Comparison of ENCODE assay signal across 28 cellular contexts in genomic region chrX:7500386-7500785, GRCh38.
"Had no signal": no experiment of that assay in that cellular context is flagged by ENCODE, and none has a peak within 500 bp of the region (broad histone marks: within the 10 kb centered on the region; RNA-seq: fewer than 3 reads in every experiment).

No MANE protein-coding gene starts in this region.

- H3K27ac Mint-ChIP-seq: dendritic cell treated with granulocyte-macrophage colony-stimulating factor and Interleukin-4, amounts not matched to agents 40 ng/mL and 50 ng/mL, for 4 days; effector memory CD8-positive, alpha-beta T cell; endodermal cell; mesothelial cell of epicardium; naive B cell had no signal

- H3K4me1 ChIP-seq: colonic mucosa, esophagus squamous epithelium, gastrocnemius medialis, heart right ventricle, left lung, lower lobe of right lung had no signal

- H3K27me3 ChIP-seq: colonic mucosa, esophagus squamous epithelium, gastrocnemius medialis, heart right ventricle, left lung had no signal

- H3K27ac ChIP-seq: colonic mucosa, epithelial cell of prostate, esophagus squamous epithelium, gastrocnemius medialis, heart right ventricle, left lung, lower lobe of right lung had no signal

- H3K4me1 Mint-ChIP-seq: mesothelial cell of epicardium, naive B cell had no signal

- H3K27me3 Mint-ChIP-seq: dendritic cell treated with granulocyte-macrophage colony-stimulating factor and Interleukin-4, amounts not matched to agents 40 ng/mL and 50 ng/mL, for 4 days; effector memory CD8-positive, alpha-beta T cell; naive B cell had no signal

- ATAC-seq: effector memory CD8-positive, alpha-beta T cell; esophagus mucosa; gastrocnemius medialis; heart right ventricle; left cardiac atrium; left lung; left ventricle myocardium superior; lower lobe of right lung; mucosa of descending colon had no signal

- H3K4me3 Mint-ChIP-seq: dendritic cell treated with granulocyte-macrophage colony-stimulating factor and Interleukin-4, amounts not matched to agents 40 ng/mL and 50 ng/mL, for 4 days; effector memory CD8-positive, alpha-beta T cell; endodermal cell; mesothelial cell of epicardium had no signal

- H3K36me3 ChIP-seq: colonic mucosa, esophagus squamous epithelium, gastrocnemius medialis, heart right ventricle, left lung, lower lobe of right lung had no signal

- H3K9me3 ChIP-seq: colonic mucosa, esophagus squamous epithelium, gastrocnemius medialis, heart right ventricle, left lung, lower lobe of right lung, mucosa of descending colon had no signal

- H3K4me3 ChIP-seq: colonic mucosa, esophagus squamous epithelium, gastrocnemius medialis, heart right ventricle, left lung, lower lobe of right lung, mucosa of descending colon had no signal

- H3K9me3 Mint-ChIP-seq: endodermal cell had no signal

- DNase-seq: colonic mucosa; cortex of kidney; effector CD8-positive, alpha-beta T cell; effector memory CD8-positive, alpha-beta T cell; endodermal cell; erythroblast; esophagus squamous epithelium; foreskin fibroblast; foreskin melanocyte; gastrocnemius medialis; glutamatergic neuron; head of caudate nucleus; heart right ventricle; hippocampal formation; left cardiac atrium; left lung; left ventricle myocardium superior; lower lobe of right lung; mesenchymal stem cell; mucosa of descending colon; naive B cell had no signal

- H3K36me3 Mint-ChIP-seq: mesothelial cell of epicardium, naive B cell had no signal

- FAIRE-seq: endometrium, islet of Langerhans, keratinocyte had no signal
